Comparison of ENCODE assay signal across 12 cellular contexts in genomic region chr12:88001327-88001726, GRCh38. TPM values are rescaled to one million over a fixed set of nuclear protein-coding genes. Genes with fewer than 3 reads are reported as not detected.
"Had no signal": no experiment of that assay in that cellular context is flagged by ENCODE, and none has a peak within 500 bp of the region (broad histone marks: within the 10 kb centered on the region; RNA-seq: fewer than 3 reads in every experiment).

No MANE protein-coding gene starts in this region.

- DNase-seq: GM23248, GOT3, H7, H9, HCEC 1CT, HFFc6 had no signal

- H3K4me1 ChIP-seq: HAP-1 had no signal

- H3K4me3 ChIP-seq: GM23248, GM23338, HAP-1 had no signal

- H3K4me2 ChIP-seq: GM23338 had no signal

- H3K36me3 ChIP-seq: HAP-1 had no signal

- H3K27ac ChIP-seq: GM23248 had no signal

- H3K9me3 ChIP-seq: HAP-1 had no signal

- FAIRE-seq: H1, H54 had no signal

- ATAC-seq: GM23338, HCT116 had no signal

- H2AFZ ChIP-seq: GM23248, GM23338 had no signal

- H3K9ac ChIP-seq: GM23248 had no signal

RNA-seq across cellular contexts. Expression of gene C12orf50, which starts 27.9 kb away (rescaled TPM):
- total RNA-seq: GM23248, H1, H4, H7, HFFc6 had no signal
- polyA plus RNA-seq: GM23248, GM23338, H1 had no signal
